ENCODE assay signal across 25 cellular contexts in the genomic region with DNA sequence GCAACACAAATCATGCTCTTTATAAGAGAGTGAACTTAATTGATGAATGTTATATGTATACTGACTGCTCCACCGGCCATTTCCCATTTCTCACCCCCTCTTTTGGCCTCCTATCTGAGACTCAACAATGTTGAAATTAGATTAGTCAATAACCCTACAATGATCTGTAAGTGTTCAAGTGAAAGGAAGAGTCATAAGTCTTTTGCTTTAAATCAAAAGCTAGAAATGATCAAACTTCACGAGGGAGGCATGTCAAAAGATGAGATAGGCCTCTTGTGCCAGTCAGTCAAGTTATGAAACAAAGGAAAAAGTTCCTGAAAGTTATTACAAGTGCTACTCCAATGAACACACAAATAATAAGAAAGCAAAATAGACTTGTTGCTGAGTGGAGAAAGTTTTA.
"Had no signal": no experiment of that assay in that cellular context is flagged by ENCODE, and none has a peak within 500 bp of the region (broad histone marks: within the 10 kb centered on the region; RNA-seq: fewer than 3 reads in every experiment).

No MANE protein-coding gene starts in this region.

- H3K27me3 Mint-ChIP-seq: activated CD4-positive, alpha-beta T cell treated with anti-CD3 and anti-CD28 coated beads, Interleukin-2, amount 10 ng/mL, durations not matched to agents 7 days and 5 days; activated naive CD8-positive, alpha-beta T cell; IgD-negative memory B cell had no signal

- H3K4me3 Mint-ChIP-seq: activated CD4-positive, alpha-beta memory T cell treated with anti-CD3 and anti-CD28 coated beads for 36 hours; activated CD4-positive, alpha-beta T cell treated with anti-CD3 and anti-CD28 coated beads, Interleukin-2, amount 10 ng/mL, durations not matched to agents 7 days and 5 days; activated naive CD8-positive, alpha-beta T cell; IgD-negative memory B cell had no signal

- DNase-seq: activated CD4-positive, alpha-beta memory T cell treated with anti-CD3 and anti-CD28 coated beads for 36 hours; activated CD4-positive, alpha-beta T cell treated with anti-CD3 and anti-CD28 coated beads, Interleukin-2, amount 10 ng/mL, durations not matched to agents 7 days and 5 days; activated CD4-positive, CD25-positive, alpha-beta regulatory T cell treated with anti-CD3 and anti-CD28 coated beads, Interleukin-2, amount 50 U/mL, for 72 hours; activated CD8-positive, alpha-beta memory T cell treated with anti-CD3 and anti-CD28 coated beads, Interleukin-2, amount 50 U/mL, for 4 hours; activated effector memory CD4-positive, alpha-beta T cell treated with anti-CD3 and anti-CD28 coated beads, Interleukin-2, amount 50 U/mL, for 16 hours; adrenal gland; anterior cingulate cortex; caudate nucleus; MG63; NCI-H1105 treated with DMSO at 0.1 percent for 48 hours; NCI-H1436 treated with DMSO at 0.1 percent for 48 hours; NCI-H187; NCI-H2081; NCI-H510A treated with DMSO at 0.1 percent for 48 hours; NCI-H69; NK-92 treated with Interleukin-12 subunit alpha and Interleukin-12 subunit beta, amount 100 ng/mL, for 24 hours; OCI-M1; Right ventricle myocardium superior; RPMI8226; SW 1271 had no signal

- ATAC-seq: Panc1, SK-N-SH treated with all-trans-retinoic acid at 6 μM for 48 hours had no signal

- H3K27ac Mint-ChIP-seq: activated CD4-positive, alpha-beta memory T cell treated with anti-CD3 and anti-CD28 coated beads for 36 hours; activated T-helper 1 cell treated with anti-CD3 and anti-CD28 coated beads, Interleukin-12 subunit alpha, Interleukin-12 subunit beta, Interleukin-2, Interleukin-4 antibody, amounts not matched to agents 30 ng/mL and 10 ng/mL and 1 ng/mL, durations not matched to agents 14 hours and 24 hours and 36 hours; IgD-negative memory B cell had no signal
